19 cellular contexts compared by ENCODE assay signal in the genomic region with DNA sequence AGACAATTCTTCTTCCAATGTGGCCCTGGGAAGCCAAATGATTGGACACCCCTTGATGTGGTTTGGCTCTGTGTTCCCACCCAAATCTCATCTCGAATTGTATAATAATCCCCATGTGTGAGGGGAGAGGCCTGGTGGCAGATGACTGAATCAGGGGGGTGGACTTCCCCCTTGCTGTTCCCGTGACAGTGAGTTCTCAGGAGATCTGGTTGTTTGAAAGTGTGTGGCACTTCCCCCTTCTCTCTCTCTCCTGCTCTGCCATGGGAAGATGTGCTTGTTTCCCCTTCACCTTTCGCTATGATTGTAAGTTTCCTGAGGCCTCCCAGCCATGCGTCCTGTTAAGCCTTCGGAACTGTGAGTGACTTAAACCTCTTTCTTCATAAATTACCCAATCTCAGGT.
A peak's percentile ranks its signal among the peaks of the same experiment; 100 is the strongest.
DNase-seq lines count a peak whose midpoint lies in the region; ATAC-seq, FAIRE-seq and TF ChIP-seq lines count a peak whose summit lies in the region.
"Had no signal": no experiment of that assay in that cellular context is flagged by ENCODE, and none has a peak within 500 bp of the region (broad histone marks: within the 10 kb centered on the region; RNA-seq: fewer than 3 reads in every experiment).

No MANE protein-coding gene starts in this region.

- WGBS in upper lobe of left lung, 2 donors = 67 to 72% methylated on average over 5 of the region's 5 CpGs

- H2AFZ ChIP-seq in OCI-LY3 (ENCODE audit: low read depth, low read length) (peak overlapping the region; percentile 52), MM.1S (ENCODE audit: low read length) (no peak overlapping the region)
- H2AFZ ChIP-seq: GM23248 had no signal

- H3K36me3 ChIP-seq in OCI-LY3 (replicated peaks; ENCODE audit: low read depth, low read length) (no peaks in the 10 kb centered on the region), upper lobe of left lung (peaks cover 12 to 61% (median 36%) of the 10 kb centered on the region in 4 donors), brain microvascular endothelial cell (replicated peaks) (peaks cover 39% of the 10 kb centered on the region), MM.1S (replicated peaks; ENCODE audit: insufficient read depth, low read length) (no peaks in the 10 kb centered on the region)

- H3K4me2 ChIP-seq in OCI-LY3 (ENCODE audit: low read length) (peak overlapping the region; percentile 56), MM.1S (ENCODE audit: low read depth, low read length) (no peak overlapping the region)
- H3K4me2 ChIP-seq: KMS-11 had no signal

- no peaks in the 10 kb centered on the region for H3K79me2 ChIP-seq in OCI-LY3 (ENCODE audit: low read length)
- no peaks in the 10 kb centered on the region for H3K79me2 ChIP-seq in MM.1S (ENCODE audit: low read length)

- H4K20me1 ChIP-seq in OCI-LY3 (ENCODE audit: insufficient read depth, low read length) (no peaks in the 10 kb centered on the region), MM.1S (ENCODE audit: insufficient read depth, low read length) (no peaks in the 10 kb centered on the region)

- H3K9me2 ChIP-seq in MM.1S (replicated peaks; ENCODE audit: insufficient read depth, low read length) = no peaks in the 10 kb centered on the region

- peaks cover 7% of the 10 kb centered on the region for H3F3A ChIP-seq in MM.1S (ENCODE audit: insufficient read depth, low read length)

- H3K9me3 Mint-ChIP-seq in dendritic cell treated with granulocyte-macrophage colony-stimulating factor and Interleukin-4, amounts not matched to agents 40 ng/mL and 50 ng/mL, for 4 days = no peaks in the 10 kb centered on the region
- H3K9me3 Mint-ChIP-seq: CD4-positive, alpha-beta T cell had no signal

- DNase-seq in GM12891 (ENCODE audit: insufficient read length, low spot score) (no peak), upper lobe of left lung (no peak), activated gamma-delta T cell treated with Interleukin-2 at 50 U/mL for 16 hours (no peak), brain microvascular endothelial cell (no peak), MM.1S (no peak)
- DNase-seq: ACHN; BE2C; C1 segment of cervical spinal cord; CD4-positive, alpha-beta T cell; DMS153; DMS79; GDM1; GM23248 had no signal

- FAIRE-seq in GM12891 (lab: Jason Lieb, UNC) = no peak
- FAIRE-seq: A204.1, GM19239 had no signal

- H3K27ac Mint-ChIP-seq in dendritic cell treated with granulocyte-macrophage colony-stimulating factor and Interleukin-4, amounts not matched to agents 40 ng/mL and 50 ng/mL, for 4 days = peak overlapping the region; percentile 49
- H3K27ac Mint-ChIP-seq: CD4-positive, alpha-beta T cell had no signal

- TF ChIP-seq EP300 in upper lobe of left lung (IDR thresholded peaks at IDR 0.05) = no peak

- TF ChIP-seq CTCF in OCI-LY3 (IDR thresholded peaks at IDR 0.05; ENCODE audit: low read depth, low read length) (no peak), upper lobe of left lung (IDR thresholded peaks at IDR 0.05) (no peak), brain microvascular endothelial cell (IDR thresholded peaks at IDR 0.05; ENCODE audit: low read depth, low read length, missing control alignments) (no peak), MM.1S (IDR thresholded peaks at IDR 0.05; ENCODE audit: low read length) (no peak)

- H3K9ac ChIP-seq in OCI-LY3 (ENCODE audit: low read length) (no peak overlapping the region), MM.1S (ENCODE audit: low read length) (no peak overlapping the region)
- H3K9ac ChIP-seq: GM23248, KMS-11 had no signal

- peak overlapping the region; percentile 31; the same call in 1 of the 2 replicates for H3K27ac ChIP-seq in OCI-LY3 (ENCODE audit: low read length)
- H3K27ac ChIP-seq in upper lobe of left lung = no peak overlapping the region
- no peak overlapping the region for H3K27ac ChIP-seq in brain microvascular endothelial cell
- H3K27ac ChIP-seq in MM.1S (ENCODE audit: low read length) = no peak overlapping the region
- H3K27ac ChIP-seq: GM23248, KMS-11 had no signal

- in situ Hi-C loops in brain microvascular endothelial cell (cut with HindIII; ENCODE audit: low pct_ligation_motif_present, low sequenced_read_pairs) = no loop called here

- H3K4me3 Mint-ChIP-seq in dendritic cell treated with granulocyte-macrophage colony-stimulating factor and Interleukin-4, amounts not matched to agents 40 ng/mL and 50 ng/mL, for 4 days = no peak overlapping the region
- H3K4me3 Mint-ChIP-seq: CD4-positive, alpha-beta T cell had no signal

- no peaks in the 10 kb centered on the region for H3K27me3 ChIP-seq in OCI-LY3 (ENCODE audit: low read depth, low read length)
- no peaks in the 10 kb centered on the region for H3K27me3 ChIP-seq in upper lobe of left lung
- no peaks in the 10 kb centered on the region for H3K27me3 ChIP-seq in brain microvascular endothelial cell (replicated peaks)
- H3K27me3 ChIP-seq in MM.1S (replicated peaks; ENCODE audit: insufficient read depth, low read length) = no peaks in the 10 kb centered on the region
- H3K27me3 ChIP-seq: BE2C had no signal

- intact Hi-C loops in dendritic cell treated with granulocyte-macrophage colony-stimulating factor and Interleukin-4, amounts not matched to agents 40 ng/mL and 50 ng/mL, for 4 days (cut with micrococcal nuclease) = no loop called here

- H3K4me3 ChIP-seq in OCI-LY3 (ENCODE audit: low read length) = no peak overlapping the region; the same call in 1 of the 2 replicates
- no peak overlapping the region for H3K4me3 ChIP-seq in upper lobe of left lung
- H3K4me3 ChIP-seq in brain microvascular endothelial cell (ENCODE audit: low read depth, low read length) = no peak overlapping the region
- no peak overlapping the region for H3K4me3 ChIP-seq in MM.1S (ENCODE audit: low read length)
- H3K4me3 ChIP-seq: GM23248, HAP-1 had no signal

- H3K9me3 ChIP-seq in OCI-LY3 (ENCODE audit: insufficient read depth, low read length) (no peaks in the 10 kb centered on the region), upper lobe of left lung (no peaks in the 10 kb centered on the region), MM.1S (replicated peaks; ENCODE audit: insufficient read depth, low read length) (no peaks in the 10 kb centered on the region)
- H3K9me3 ChIP-seq: BE2C, HAP-1 had no signal

- H3K36me3 Mint-ChIP-seq in dendritic cell treated with granulocyte-macrophage colony-stimulating factor and Interleukin-4, amounts not matched to agents 40 ng/mL and 50 ng/mL, for 4 days (ENCODE audit: low read depth) = peaks cover 94% of the 10 kb centered on the region

- ATAC-seq in upper lobe of left lung (ENCODE audit: low FRiP score in 2 of 2) = no peak

- H3K4me1 ChIP-seq in OCI-LY3 (ENCODE audit: low read length) (peaks cover 20% of the 10 kb centered on the region), upper lobe of left lung (no peaks in the 10 kb centered on the region), MM.1S (ENCODE audit: low read length) (peaks cover 5% of the 10 kb centered on the region)
- H3K4me1 ChIP-seq: BE2C, HAP-1 had no signal

- H3K27me3 Mint-ChIP-seq in dendritic cell treated with granulocyte-macrophage colony-stimulating factor and Interleukin-4, amounts not matched to agents 40 ng/mL and 50 ng/mL, for 4 days = no peaks in the 10 kb centered on the region
- H3K27me3 Mint-ChIP-seq: CD4-positive, alpha-beta T cell had no signal

- TF ChIP-seq POLR2A in GM12891 (IDR thresholded peaks at IDR 0.05; ENCODE audit: low read depth, low read length) (no peak), upper lobe of left lung (IDR thresholded peaks at IDR 0.05) (no peak)

- peaks cover 8% of the 10 kb centered on the region for H3K4me1 Mint-ChIP-seq in dendritic cell treated with granulocyte-macrophage colony-stimulating factor and Interleukin-4, amounts not matched to agents 40 ng/mL and 50 ng/mL, for 4 days (ENCODE audit: low read depth)

TF ChIP-seq in GM12891, 5 proteins besides CTCF, POLR2A, EP300 and RAD21:
- no peak for TF ChIP-seq TAF1 (IDR thresholded peaks at IDR 0.05; ENCODE audit: low read depth, low read length)
- TF ChIP-seq PAX5 (IDR thresholded peaks at IDR 0.05; ENCODE audit: insufficient read depth, low read length, severe bottlenecking) = no peak
- peak; percentile 25; the same call in 1 of the 2 replicates for TF ChIP-seq SPI1 (IDR thresholded peaks at IDR 0.05; ENCODE audit: low read depth, low read length)
- TF ChIP-seq POLR2AphosphoS5 (IDR thresholded peaks at IDR 0.05; ENCODE audit: low read depth, low read length) = no peak
